23 cellular contexts compared by ENCODE assay signal in the genomic region with DNA sequence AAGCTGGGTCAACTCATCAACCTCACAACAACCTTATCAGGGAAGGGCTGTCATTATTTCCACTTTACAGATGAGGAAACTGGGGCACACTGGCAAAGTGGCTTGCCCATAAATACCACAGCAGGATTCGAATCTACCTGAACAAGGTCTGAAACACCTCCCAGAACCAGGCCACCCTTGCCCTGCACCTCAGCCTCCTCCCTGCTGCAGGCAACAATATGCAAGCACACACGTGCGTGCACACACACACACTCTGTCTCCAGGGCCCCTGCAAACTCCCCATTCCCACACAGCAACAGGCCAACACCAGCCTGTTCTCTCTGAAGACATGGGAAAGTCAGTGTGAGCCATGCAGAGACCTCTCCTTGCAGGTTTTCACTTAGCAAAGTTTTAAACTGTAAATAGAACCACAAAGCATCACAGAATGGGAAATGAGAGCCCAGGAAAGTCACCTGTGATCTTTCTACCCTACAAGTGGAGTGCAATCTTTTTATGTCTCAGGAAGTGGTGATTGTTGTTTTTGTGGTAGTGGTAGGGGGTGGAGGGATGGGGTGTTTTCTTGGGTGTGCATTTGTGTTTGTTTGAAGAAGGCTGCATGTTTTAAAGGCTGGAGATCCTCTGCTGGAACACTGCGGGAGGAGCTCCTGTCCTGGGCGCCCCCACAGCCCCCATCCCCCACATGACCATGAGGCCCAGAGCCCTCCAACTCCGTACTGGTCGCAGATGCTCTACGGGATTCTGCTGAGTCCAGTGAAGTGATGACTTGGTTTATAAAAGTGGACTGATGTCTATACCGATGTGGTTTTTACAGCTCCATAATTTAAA. TPM values are rescaled to one million over a fixed set of nuclear protein-coding genes. Genes with fewer than 3 reads are reported as not detected.
DNase-seq lines count a peak whose midpoint lies in the region; ATAC-seq, FAIRE-seq and TF ChIP-seq lines count a peak whose summit lies in the region.
"Had no signal": no experiment of that assay in that cellular context is flagged by ENCODE, and none has a peak within 500 bp of the region (broad histone marks: within the 10 kb centered on the region; RNA-seq: fewer than 3 reads in every experiment).

No MANE protein-coding gene starts in this region.

- no peak overlapping the region for H2AK5ac ChIP-seq in H1 (ENCODE audit: low read depth, low read length)

- H3K4ac ChIP-seq in H1 (replicated peaks; ENCODE audit: insufficient read length, low read depth, low read length): no peak overlapping the region

- H3K23me2 ChIP-seq in H1 (ENCODE audit: low read depth, low read length): no peaks in the 10 kb centered on the region; the same call in 1 of the 2 replicates

- no peaks in the 10 kb centered on the region for H3K36me3 ChIP-seq in H1 (ENCODE audit: control insufficient read depth in 2 of 4, insufficient read depth in 4 of 4, low read length in 3 of 4)
- H3K36me3 ChIP-seq: brain microvascular endothelial cell, colonic mucosa, neutrophil, Peyer's patch, spleen had no signal

- H2BK120ac ChIP-seq in H1 (replicated peaks; ENCODE audit: low read depth, low read length): no peak overlapping the region

- H3K79me2 ChIP-seq in H1 (ENCODE audit: control insufficient read depth in 1 of 2, insufficient read depth in 2 of 2, low read length in 2 of 2): no peaks in the 10 kb centered on the region

- peaks cover 0 to 9% (median 1%) of the 10 kb centered on the region in 4 experiments; a peak in 3 of 7 replicates for H3K27me3 ChIP-seq in H1 (replicated peaks in 1 of 4; ENCODE audit: control insufficient read depth in 3 of 4, extremely low read depth in 1 of 4, insufficient read depth in 3 of 4, low read length in 3 of 4)
- H3K27me3 ChIP-seq: brain microvascular endothelial cell, colonic mucosa, Peyer's patch, spleen had no signal

- TF ChIP-seq CTCF in H1 (IDR thresholded peaks at IDR 0.05; ENCODE audit: control extremely low read depth in 1 of 3, insufficient read depth in 1 of 3, low read depth in 1 of 3, low read length in 3 of 3): no peak

- DNase-seq in activated naive CD4-positive, alpha-beta T cell (lab: John Stamatoyannopoulos, UW): no peak
- no peak for DNase-seq in T-helper 17 cell
- no peak for DNase-seq in H1 (ENCODE audit: low read depth in 1 of 2, low spot score in 2 of 2)
- no peak for DNase-seq in stimulated activated effector memory CD8-positive, alpha-beta T cell treated with anti-CD3 and anti-CD28 coated beads, Interleukin-12 subunit alpha, Interleukin-12 subunit beta, amount 100 ng/mL, for 72 hours (ENCODE audit: low spot score in 2 of 2)
- DNase-seq in GM19238 (ENCODE audit: insufficient read length, low spot score): no peak
- DNase-seq: activated naive CD8-positive, alpha-beta T cell treated with anti-CD3 and anti-CD28 coated beads, Interleukin-2, amount 50 U/mL, for 24 hours; brain microvascular endothelial cell; Caco-2; Kasumi-1; NCI-H1092 treated with DMSO at 0.1 percent for 48 hours; NCI-H2107; NK-92 treated with Interleukin-12 subunit alpha and Interleukin-12 subunit beta, amount 100 ng/mL, for 24 hours; Peyer's patch; stimulated activated CD4-positive, alpha-beta T cell treated with anti-CD3 and anti-CD28 coated beads, Interleukin-4, amount 100 ng/mL, for 24 hours; T-helper 9 cell had no signal

- no peaks in the 10 kb centered on the region for H3K36me3 Mint-ChIP-seq in activated naive CD4-positive, alpha-beta T cell treated with anti-CD3 and anti-CD28 coated beads, Interleukin-2, amount 50 U/mL, for 24 hours
- no peaks in the 10 kb centered on the region for H3K36me3 Mint-ChIP-seq in T-helper 17 cell (ENCODE audit: low read depth)
- no peaks in the 10 kb centered on the region for H3K36me3 Mint-ChIP-seq in stimulated activated effector memory CD8-positive, alpha-beta T cell treated with anti-CD3 and anti-CD28 coated beads, Interleukin-12 subunit alpha, Interleukin-12 subunit beta, amount 100 ng/mL, for 72 hours
- H3K36me3 Mint-ChIP-seq: type B pancreatic cell had no signal

- no peak overlapping the region for H4K91ac ChIP-seq in H1 (replicated peaks; ENCODE audit: insufficient read length, low read length)

- no peak overlapping the region for H2AFZ ChIP-seq in H1 (ENCODE audit: low read length)

- TF ChIP-seq EP300 in H1 (IDR thresholded peaks at IDR 0.05; ENCODE audit: borderline replicate concordance in 1 of 2, low read depth in 2 of 2, low read length in 2 of 2): no peak

- CTCF ChIA-PET in H1 (lab: Charles Lee; ENCODE audit: partially characterized antibody): interaction anchor here (0.7 to 7.5 kb wide), 33 partner anchors 9 to 702 kb away, joined by 3 to 114 read pairs (median 6); no protein-coding TSS in a partner anchor

- peak overlapping the region; percentile 89 for H3K4me3 Mint-ChIP-seq in activated naive CD4-positive, alpha-beta T cell treated with anti-CD3 and anti-CD28 coated beads, Interleukin-2, amount 50 U/mL, for 24 hours
- H3K4me3 Mint-ChIP-seq in T-helper 17 cell: peak overlapping the region; percentile 90
- peak overlapping the region; percentile 78 for H3K4me3 Mint-ChIP-seq in stimulated activated effector memory CD8-positive, alpha-beta T cell treated with anti-CD3 and anti-CD28 coated beads, Interleukin-12 subunit alpha, Interleukin-12 subunit beta, amount 100 ng/mL, for 72 hours

- H3K9me3 Mint-ChIP-seq in activated naive CD4-positive, alpha-beta T cell treated with anti-CD3 and anti-CD28 coated beads, Interleukin-2, amount 50 U/mL, for 24 hours: no peaks in the 10 kb centered on the region
- no peaks in the 10 kb centered on the region for H3K9me3 Mint-ChIP-seq in stimulated activated effector memory CD8-positive, alpha-beta T cell treated with anti-CD3 and anti-CD28 coated beads, Interleukin-12 subunit alpha, Interleukin-12 subunit beta, amount 100 ng/mL, for 72 hours
- H3K9me3 Mint-ChIP-seq: activated naive CD8-positive, alpha-beta T cell treated with anti-CD3 and anti-CD28 coated beads, Interleukin-2, amount 50 U/mL, for 24 hours; type B pancreatic cell had no signal

- 82% methylated on average over 9 of the region's 9 CpGs; no CpG with 5 or more reads in 1 of the 2 experiments for WGBS in H1 (ENCODE audit: extremely low coverage in 1 of 2, insufficient coverage in 1 of 2, insufficient read length in 1 of 2, insufficient replicate concordance in 2 of 2, low coverage in 1 of 2, low lambda C conversion rate in 2 of 2, missing lambda C conversion rate in 1 of 2), 2 experiments

- H3K23ac ChIP-seq in H1 (ENCODE audit: insufficient read length): no peak overlapping the region

- H2BK20ac ChIP-seq in H1 (ENCODE audit: low read length): no peak overlapping the region

- FAIRE-seq in H1 (lab: Jason Lieb, UNC): no peak

- no peak overlapping the region for H2BK15ac ChIP-seq in H1 (ENCODE audit: low read length)

- no peak overlapping the region for H3K4me3 ChIP-seq in H1 (ENCODE audit: extremely low read depth in 1 of 4, insufficient read depth in 2 of 4, low read depth in 3 of 4, low read length in 4 of 4)
- H3K4me3 ChIP-seq: mucosa of descending colon had no signal

- no peak overlapping the region for H3K27ac ChIP-seq in H1 (ENCODE audit: low read depth, low read length)
- H3K27ac ChIP-seq: brain microvascular endothelial cell, colonic mucosa, neutrophil had no signal

- H4K5ac ChIP-seq in H1 (ENCODE audit: insufficient read length, low read depth, low read length): no peak overlapping the region

- no peak for TF ChIP-seq POLR2A in H1 (IDR thresholded peaks at IDR 0.05; ENCODE audit: control extremely low read depth in 1 of 2, low read depth in 2 of 2, low read length in 2 of 2)

- no peak overlapping the region for H3K56ac ChIP-seq in H1 (replicated peaks; ENCODE audit: insufficient read length, low read depth, low read length)

- POLR2A ChIA-PET in H1 (lab: Charles Lee; ENCODE audit: partially characterized antibody): interaction anchor here (0.9 to 2.2 kb wide), 2 partner anchors 10 to 107 kb away, joined by 4 to 10 read pairs; no protein-coding TSS in a partner anchor

- peak overlapping the region; percentile 41 for H3K27ac Mint-ChIP-seq in activated naive CD4-positive, alpha-beta T cell treated with anti-CD3 and anti-CD28 coated beads, Interleukin-2, amount 50 U/mL, for 24 hours
- peak overlapping the region; percentile 86 for H3K27ac Mint-ChIP-seq in T-helper 17 cell
- peak overlapping the region; percentile 87 for H3K27ac Mint-ChIP-seq in stimulated activated effector memory CD8-positive, alpha-beta T cell treated with anti-CD3 and anti-CD28 coated beads, Interleukin-12 subunit alpha, Interleukin-12 subunit beta, amount 100 ng/mL, for 72 hours

- 0 out of 2 replicates have a peak overlapping the region, but pooled peaks have one; percentile 4 for H2BK12ac ChIP-seq in H1 (ENCODE audit: low read depth, low read length)

- no peak overlapping the region for H4K8ac ChIP-seq in H1 (ENCODE audit: extremely low read depth, insufficient read depth, low read length)

- TF ChIP-seq RAD21 in H1 (IDR thresholded peaks at IDR 0.05 in 1 of 2, conservative IDR thresholded peaks at IDR 0.05 in 1 of 2; ENCODE audit: low read depth in 2 of 2, low read length in 2 of 2): no peak

- H4K20me1 ChIP-seq in H1 (replicated peaks in 1 of 2; ENCODE audit: control insufficient read depth in 1 of 2, insufficient read depth in 2 of 2, low read length in 2 of 2): no peaks in the 10 kb centered on the region

- H3K9me3 ChIP-seq in T-helper 17 cell (ENCODE audit: control insufficient read depth, low read length, poor library complexity, severe bottlenecking) (no peaks in the 10 kb centered on the region), H1 (ENCODE audit: insufficient read depth in 2 of 2, low read depth in 1 of 2, low read length in 1 of 2) (no peaks in the 10 kb centered on the region)
- H3K9me3 ChIP-seq: Caco-2, colonic mucosa, mucosa of descending colon, neutrophil, Peyer's patch, spleen had no signal

- H3K79me1 ChIP-seq in H1 (ENCODE audit: low read depth, low read length): no peaks in the 10 kb centered on the region

- peaks cover 35% of the 10 kb centered on the region for H3K4me1 Mint-ChIP-seq in activated naive CD4-positive, alpha-beta T cell treated with anti-CD3 and anti-CD28 coated beads, Interleukin-2, amount 50 U/mL, for 24 hours
- H3K4me1 Mint-ChIP-seq in T-helper 17 cell: peaks cover 26% of the 10 kb centered on the region
- H3K4me1 Mint-ChIP-seq in stimulated activated effector memory CD8-positive, alpha-beta T cell treated with anti-CD3 and anti-CD28 coated beads, Interleukin-12 subunit alpha, Interleukin-12 subunit beta, amount 100 ng/mL, for 72 hours: peaks cover 42% of the 10 kb centered on the region

- no peak overlapping the region for H2BK5ac ChIP-seq in H1 (ENCODE audit: low read depth, low read length)

- no peak overlapping the region for H3K18ac ChIP-seq in H1 (ENCODE audit: extremely low read depth, low read length)

- H3K4me2 ChIP-seq in H1 (ENCODE audit: insufficient read depth in 1 of 2, low read depth in 2 of 2, low read length in 2 of 2): no peak overlapping the region

- H3K4me1 ChIP-seq in H1 (replicated peaks in 1 of 4; ENCODE audit: control insufficient read depth in 3 of 4, insufficient read depth in 4 of 4, low read length in 3 of 4): peaks cover 0 to 10% (median 3%) of the 10 kb centered on the region in 4 experiments; a peak in 4 of 7 replicates
- H3K4me1 ChIP-seq: colonic mucosa had no signal

- ATAC-seq in T-helper 17 cell (no peak), GM18858 (IDR thresholded peaks at IDR 0.05; ENCODE audit: unreplicated experiment) (no peak), GM21381 (IDR thresholded peaks at IDR 0.05; ENCODE audit: unreplicated experiment) (no peak)
- no peak for ATAC-seq in stimulated activated effector memory CD8-positive, alpha-beta T cell treated with anti-CD3 and anti-CD28 coated beads, Interleukin-12 subunit alpha, Interleukin-12 subunit beta, amount 100 ng/mL, for 72 hours

- no peak overlapping the region for H3K14ac ChIP-seq in H1 (ENCODE audit: insufficient read length)

- no peak overlapping the region for H3K9ac ChIP-seq in H1 (replicated peaks in 1 of 4; ENCODE audit: extremely low read depth in 1 of 4, low read depth in 3 of 4, low read length in 3 of 4)

- no peaks in the 10 kb centered on the region for H3K27me3 Mint-ChIP-seq in activated naive CD4-positive, alpha-beta T cell treated with anti-CD3 and anti-CD28 coated beads, Interleukin-2, amount 50 U/mL, for 24 hours
- no peaks in the 10 kb centered on the region for H3K27me3 Mint-ChIP-seq in T-helper 17 cell

RNA-seq across cellular contexts. Expression of a gene that starts 27.5 kb away (rescaled TPM):
- total RNA-seq in T-helper 17 cell: 1 to 10 TPM in 1 of 2 donors, under 1 TPM in 1; 0.21 to 1.0 TPM
- 2.5 and 3.2 TPM in 2 replicates for total RNA-seq in H1 (2021; fragmentation: NEBNext Ultra II Directional; extraction: Animal tissue kit (Norgen Biotek cat#: 25700))
- polyA plus RNA-seq in H1 (2011; rRNA removed): 1.5 and 1.8 TPM in 2 replicates
- polyA plus RNA-seq in H1 (2011; cell fraction: cytosol; rRNA removed): 3.0 TPM
- polyA plus RNA-seq in H1 (2011; cell fraction: nucleus; rRNA removed): 3.6 TPM
- 2.6 to 3.5 TPM (median 3.2 TPM) in 4 replicates for polyA plus RNA-seq in H1 (2012, experiment 1 of 2)
- polyA plus RNA-seq in H1 (2012, experiment 2 of 2): 1.8 TPM
- 2.4 TPM for polyA plus RNA-seq in H1 (2013, experiment 1 of 2)
- polyA plus RNA-seq in H1 (2013, experiment 2 of 2): 2.2 TPM
- polyA minus RNA-seq in H1 (2011; rRNA and poly(A)+ RNA removed): 1.7 and 2.7 TPM in 2 replicates
- polyA minus RNA-seq in H1 (2011; cell fraction: cytosol; rRNA and poly(A)+ RNA removed): 1.7 TPM
- polyA minus RNA-seq in H1 (2011; cell fraction: nucleus; rRNA and poly(A)+ RNA removed): 2.6 TPM
